Comparison of ENCODE assay signal across 10 cellular contexts in genomic region chr1:242147096-242147976, GRCh38.
DNase-seq lines count a peak whose midpoint lies in the region; ATAC-seq, FAIRE-seq and TF ChIP-seq lines count a peak whose summit lies in the region.
"Had no signal": no experiment of that assay in that cellular context is flagged by ENCODE, and none has a peak within 500 bp of the region (broad histone marks: within the 10 kb centered on the region; RNA-seq: fewer than 3 reads in every experiment).

No MANE protein-coding gene starts in this region.

- H3K18ac ChIP-seq in neuronal stem cell (ENCODE audit: low read length), result no peak overlapping the region

- H3K27ac ChIP-seq in neuronal stem cell (replicated peaks; ENCODE audit: low read length), result no peak overlapping the region

- DNase-seq in amniotic epithelial cell (ENCODE audit: low read depth) (peak; percentile 88), neuronal stem cell (ENCODE audit: low spot score) (no peak), GM12892 (ENCODE audit: insufficient read length) (no peak), NCI-H774 (lab: John Stamatoyannopoulos, UW) (no peak)
- DNase-seq in activated CD8-positive, alpha-beta memory T cell treated with anti-CD3 and anti-CD28 coated beads for 24 hours, result no peak
- no peak for DNase-seq in activated T-cell treated with anti-CD3 and anti-CD28 coated beads, Interleukin-2, amount 50 U/mL, for 48 hours
- DNase-seq: NCI-H2171 treated with DMSO at 0.1 percent for 48 hours; stimulated activated CD4-positive, alpha-beta T cell treated with anti-CD3 and anti-CD28 coated beads, Interleukin-1b, Interleukin-23, amount 100 ng/mL, for 48 hours had no signal

- peak overlapping the region; percentile 62 for H2AFZ ChIP-seq in neuronal stem cell (ENCODE audit: low read length)

- H3K4me3 ChIP-seq in neuronal stem cell (ENCODE audit: low read length in 2 of 2), result peak overlapping the region in 1 of 2 donors; percentile 7

- H4K91ac ChIP-seq in neuronal stem cell (ENCODE audit: low read depth, low read length, poor library complexity), result no peak overlapping the region

- no peak for TF ChIP-seq POLR2A in GM12892 (IDR thresholded peaks at IDR 0.05; ENCODE audit: low read depth, low read length)

- peaks cover 3% of the 10 kb centered on the region in 2 donors for H3K4me1 ChIP-seq in neuronal stem cell (ENCODE audit: control insufficient read depth in 2 of 2, insufficient read depth in 1 of 2, low read depth in 1 of 2, low read length in 2 of 2)

- H3K14ac ChIP-seq in neuronal stem cell (ENCODE audit: low read length), result no peak overlapping the region

- H4K8ac ChIP-seq in neuronal stem cell (ENCODE audit: low read depth, low read length), result no peak overlapping the region

- H3K4me2 ChIP-seq in neuronal stem cell (ENCODE audit: insufficient read depth, low read length, poor library complexity, severe bottlenecking), result no peak overlapping the region

- no peaks in the 10 kb centered on the region for H3K79me1 ChIP-seq in neuronal stem cell (ENCODE audit: low read depth, low read length)

- FAIRE-seq in GM12892 (lab: Jason Lieb, UNC), result no peak

- H3K23ac ChIP-seq in neuronal stem cell (ENCODE audit: low read depth, low read length, poor library complexity), result no peak overlapping the region

- H3K9me3 ChIP-seq in neuronal stem cell (replicated peaks in 1 of 2; ENCODE audit: control insufficient read depth in 2 of 2, insufficient read depth in 1 of 2, low read depth in 1 of 2, low read length in 2 of 2), result peaks cover 0 to 15% of the 10 kb centered on the region in 2 donors

- no peak overlapping the region for H3K4ac ChIP-seq in neuronal stem cell (ENCODE audit: low read length)

- no peak overlapping the region for H2BK120ac ChIP-seq in neuronal stem cell (ENCODE audit: low read depth, low read length)

- no peak overlapping the region for H2AK5ac ChIP-seq in neuronal stem cell (ENCODE audit: low read depth, low read length)

- no peaks in the 10 kb centered on the region for H3K36me3 ChIP-seq in neuronal stem cell (replicated peaks in 1 of 2; ENCODE audit: control insufficient read depth in 2 of 2, insufficient read depth in 2 of 2, low read length in 2 of 2)

- H3K9ac ChIP-seq in neuronal stem cell (ENCODE audit: low read depth, low read length, poor library complexity), result no peak overlapping the region

- WGBS in neuronal stem cell (ENCODE audit: extremely low coverage in 2 of 2, insufficient read length in 2 of 2, insufficient replicate concordance in 1 of 2), 2 donors, result no CpG with 5 or more reads among the region's 4 CpGs

- H2BK12ac ChIP-seq in neuronal stem cell (ENCODE audit: low read length), result no peak overlapping the region

- peak; percentile 50 for ATAC-seq in GM19324 (IDR thresholded peaks at IDR 0.05; ENCODE audit: low FRiP score, unreplicated experiment)
- ATAC-seq in HG03354 (IDR thresholded peaks at IDR 0.05; ENCODE audit: poor library complexity, severe bottlenecking, unreplicated experiment), result peak; percentile 82

- no peak overlapping the region for H2BK15ac ChIP-seq in neuronal stem cell (ENCODE audit: low read length)

- H3K27me3 ChIP-seq in neuronal stem cell (ENCODE audit: control insufficient read depth in 3 of 3, insufficient read depth in 3 of 3, low read depth in 1 of 3, low read length in 3 of 3), result no peaks in the 10 kb centered on the region

- no peak overlapping the region for H2BK5ac ChIP-seq in neuronal stem cell (ENCODE audit: low read length)
